9 cellular contexts compared by ENCODE assay signal in genomic region chr1:22428672-22429071, GRCh38. TPM values are rescaled to one million over a fixed set of nuclear protein-coding genes. Genes with fewer than 3 reads are reported as not detected.
DNase-seq lines count a peak whose midpoint lies in the region; ATAC-seq, FAIRE-seq and TF ChIP-seq lines count a peak whose summit lies in the region.
"Had no signal": no experiment of that assay in that cellular context is flagged by ENCODE, and none has a peak within 500 bp of the region (broad histone marks: within the 10 kb centered on the region; RNA-seq: fewer than 3 reads in every experiment).

No MANE protein-coding gene starts in this region.

- H3K4me3 ChIP-seq in Panc1 (ENCODE audit: low read depth in 2 of 2, low read length in 2 of 2) (peak overlapping the region; percentile 59 to 94), cardiac fibroblast (replicated peaks in 1 of 2; ENCODE audit: low read depth in 2 of 2, low read length in 2 of 2) (peak overlapping the region; percentile 13 to 59), HepG2 (replicated peaks in 1 of 3; ENCODE audit: insufficient read depth in 1 of 3, low read depth in 2 of 3, low read length in 3 of 3) (peak overlapping the region; percentile 62 to 68 (median 65); a peak in 5 of 6 replicates)
- H3K4me3 ChIP-seq: lung had no signal

- no peaks in the 10 kb centered on the region for H4K20me1 ChIP-seq in HepG2 (ENCODE audit: insufficient read depth, low read length)

- 10% methylated on average over 5 of the region's 5 CpGs for WGBS in HepG2 (ENCODE audit: low lambda C conversion rate)

- TF ChIP-seq CTCF in Panc1 (IDR thresholded peaks at IDR 0.05) (no peak), cardiac fibroblast (IDR thresholded peaks at IDR 0.05; ENCODE audit: low read depth, low read length) (no peak), HepG2 (CRISPR knock-in tag; IDR thresholded peaks at IDR 0.05) (no peak)

- H3K36me3 ChIP-seq in Panc1 (ENCODE audit: control insufficient read depth, insufficient read depth, low read length) (no peaks in the 10 kb centered on the region), HepG2 (replicated peaks in 1 of 2; ENCODE audit: control insufficient read depth in 1 of 2, insufficient read depth in 2 of 2, low read length in 2 of 2) (no peaks in the 10 kb centered on the region)

- intact Hi-C loops in Panc1 (cut with micrococcal nuclease; ENCODE audit: unreplicated experiment), result no loop called here
- intact Hi-C loops in HepG2 (cut with micrococcal nuclease; ENCODE audit: unreplicated experiment), result loop anchor here (2.0 kb wide), 1 partner anchor 24 kb away; no protein-coding TSS in a partner anchor

- POLR2A ChIA-PET in Panc1 (lab: Charles Lee) (interaction anchor here (0.6 kb wide), 1 partner anchor 320 kb away, joined by 7 read pairs; no protein-coding TSS in a partner anchor), HepG2 (lab: Yijun Ruan, JAX) (no interaction called here)

- ATAC-seq in Panc1 (peak; percentile 96), HepG2 (peak; percentile 82), GM18519 (IDR thresholded peaks at IDR 0.05; ENCODE audit: low FRiP score, unreplicated experiment) (no peak)

- peak overlapping the region; percentile 74 for H2AFZ ChIP-seq in HepG2 (ENCODE audit: low read length)

- TF ChIP-seq RAD21 in HepG2 (CRISPR knock-in tag; IDR thresholded peaks at IDR 0.05), result no peak

- CTCF ChIA-PET in Panc1 (lab: Charles Lee), result no interaction called here
- CTCF ChIA-PET in HepG2 (lab: Yijun Ruan, JAX; ENCODE audit: low intra/inter-chr PET ratio, low total read pairs), result no interaction called here

- peak overlapping the region; percentile 69 for H3K4me2 ChIP-seq in HepG2 (ENCODE audit: low read depth, low read length)

- no peaks in the 10 kb centered on the region for H3K4me1 ChIP-seq in Panc1 (ENCODE audit: control insufficient read depth, insufficient read depth, low read length)
- no peaks in the 10 kb centered on the region for H3K4me1 ChIP-seq in HepG2 (ENCODE audit: insufficient read depth, low read length)

- no peaks in the 10 kb centered on the region for H3K27me3 ChIP-seq in Panc1 (ENCODE audit: control insufficient read depth, insufficient read depth, low read length)
- no peaks in the 10 kb centered on the region for H3K27me3 ChIP-seq in HepG2 (ENCODE audit: control insufficient read depth in 1 of 2, insufficient read depth in 2 of 2, low read length in 2 of 2)

- no peaks in the 10 kb centered on the region for H3K79me2 ChIP-seq in HepG2 (ENCODE audit: insufficient read depth, low read length)

- no TSS peak for BruUV-seq in Panc1 (replicated peaks; lab: Mats Ljungman, UMichigan)
- BruUV-seq in HepG2 (replicated peaks; lab: Mats Ljungman, UMichigan), result no TSS peak

- H3K9ac ChIP-seq in HepG2 (ENCODE audit: insufficient read depth, low read depth, low read length), result peak overlapping the region; percentile 47

- no peak for TF ChIP-seq POLR2A in HepG2 (IDR thresholded peaks at IDR 0.05; ENCODE audit: insufficient read depth in 1 of 2, low read depth in 2 of 2, low read length in 2 of 2)

- no peak for TF ChIP-seq EP300 in HepG2 (IDR thresholded peaks at IDR 0.05; ENCODE audit: low read depth in 2 of 2, low read length in 2 of 2)
- TF ChIP-seq EP300 in HepG2 (CRISPR knock-in tag; IDR thresholded peaks at IDR 0.05; ENCODE audit: borderline replicate concordance), result no peak

- in situ Hi-C loops in Panc1 (cut with HindIII; ENCODE audit: low pct_unique_long_range_greater_than_20kb, low sequenced_read_pairs) (no loop called here), HepG2 (cut with HindIII; ENCODE audit: extremely low pct_ligation_motif_present, low pct_unique_long_range_greater_than_20kb) (no loop called here)

- no peaks in the 10 kb centered on the region for H3K9me3 ChIP-seq in Panc1 (ENCODE audit: control insufficient read depth, insufficient read depth, low read depth, low read length)
- no peaks in the 10 kb centered on the region for H3K9me3 ChIP-seq in HepG2 (ENCODE audit: low read length)

- peak overlapping the region; percentile 78 for H3K27ac ChIP-seq in Panc1 (ENCODE audit: low read length)
- H3K27ac ChIP-seq in HepG2 (ENCODE audit: extremely low read length, insufficient read depth, low read length), result no peak overlapping the region

- FAIRE-seq in GM19239 (lab: Jason Lieb, UNC) (peak; percentile 91), HepG2 (lab: Jason Lieb, UNC) (peak; percentile 61)

- DNase-seq in AG08396 (ENCODE audit: low spot score) (peak; percentile 43), GM19239 (ENCODE audit: insufficient read length, low spot score) (peak; percentile 27), Panc1 (ENCODE audit: low read depth, low spot score) (no peak), cardiac fibroblast (ENCODE audit: low read depth in 2 of 2) (peak; percentile 69 to 84), HepG2 (ENCODE audit: low spot score) (peak; percentile 75), ecto neural progenitor cell (ENCODE audit: low spot score) (no peak), C1 segment of cervical spinal cord (lab: John Stamatoyannopoulos, UW) (no peak)

TF ChIP-seq in HepG2, 621 proteins besides CTCF, POLR2A, EP300 and RAD21 (continues in another document):
- peak; percentile 37; the same call in 1 of the 2 replicates for TF ChIP-seq SIN3A (IDR thresholded peaks at IDR 0.05; ENCODE audit: borderline replicate concordance, low read depth, low read length)
- TF ChIP-seq POLR2G (IDR thresholded peaks at IDR 0.05; ENCODE audit: low read depth, low read length), result no peak
- TF ChIP-seq PBX2 (CRISPR knock-in tag; IDR thresholded peaks at IDR 0.05), result no peak
- TF ChIP-seq KMT2B (CRISPR knock-in tag; IDR thresholded peaks at IDR 0.05), result no peak
- TF ChIP-seq RXRA (CRISPR knock-in tag; IDR thresholded peaks at IDR 0.05), result no peak
- peak; percentile 71 for TF ChIP-seq SAP130 (CRISPR knock-in tag; IDR thresholded peaks at IDR 0.05; ENCODE audit: low read depth)

RNA-seq across cellular contexts. Expression of gene ZBTB40, which starts 23.0 kb away (rescaled TPM):
- total RNA-seq in Panc1 (2021; ENCODE audit: unreplicated experiment) (24.3 TPM), HepG2 (2016; rRNA removed; fragmentation: Illumina TruSeq; extraction: Trizol) (14.7 and 16.5 TPM in 2 replicates)
- 12.8 TPM for polyA plus RNA-seq in Panc1 (2012; ENCODE audit: insufficient read length)
- 19.7 and 21.4 TPM in 2 replicates for total RNA-seq in HepG2 (2016; cell fraction: cytosol; rRNA removed; fragmentation: Illumina TruSeq; extraction: Trizol; ENCODE audit: low read depth)
- total RNA-seq in HepG2 (2016; cell fraction: insoluble cytoplasmic fraction; rRNA removed; fragmentation: Illumina TruSeq; extraction: Trizol), result 12.3 and 15.2 TPM in 2 replicates
- 9.5 and 11.9 TPM in 2 replicates for total RNA-seq in HepG2 (2016; cell fraction: membrane; rRNA removed; fragmentation: Illumina TruSeq; extraction: Trizol)
- 27.6 and 28.2 TPM in 2 replicates for total RNA-seq in HepG2 (2016; cell fraction: nucleus; rRNA removed; fragmentation: Illumina TruSeq; extraction: Trizol)
- 8.8 and 10.5 TPM in 2 replicates for polyA plus RNA-seq in HepG2 (2011; rRNA removed)
- polyA plus RNA-seq in HepG2 (2011; cell fraction: cytosol; rRNA removed), result 2.8 and 2.9 TPM in 2 replicates
- polyA plus RNA-seq in HepG2 (2011; cell fraction: nucleus; rRNA removed), result 58.3 and 61.4 TPM in 2 replicates
- 9.2 and 10.4 TPM in 2 replicates for polyA plus RNA-seq in HepG2 (2012)
- polyA plus RNA-seq in HepG2 (2016; cell fraction: cytosol; fragmentation: Illumina TruSeq; extraction: Trizol; ENCODE audit: low read depth), result 0.26 and 0.31 TPM in 2 replicates
- polyA plus RNA-seq in HepG2 (2016; cell fraction: insoluble cytoplasmic fraction; fragmentation: Illumina TruSeq; extraction: Trizol; ENCODE audit: low read depth), result 4.9 and 6.4 TPM in 2 replicates
- polyA plus RNA-seq in HepG2 (2016; cell fraction: membrane; fragmentation: Illumina TruSeq; extraction: Trizol; ENCODE audit: low read depth), result 0.66 TPM in 2 replicates
- 40.6 and 43.4 TPM in 2 replicates for polyA plus RNA-seq in HepG2 (2016; cell fraction: nucleus; fragmentation: Illumina TruSeq; extraction: Trizol; ENCODE audit: insufficient read depth, low read depth)
- polyA minus RNA-seq in HepG2 (2011; rRNA and poly(A)+ RNA removed; ENCODE audit: low replicate concordance), result 16.1 and 26.2 TPM in 2 replicates
- polyA minus RNA-seq in HepG2 (2011; cell fraction: cytosol; rRNA and poly(A)+ RNA removed), result 5.2 and 5.8 TPM in 2 replicates
- polyA minus RNA-seq in HepG2 (2011; cell fraction: nucleus; rRNA and poly(A)+ RNA removed), result 25.9 and 28.1 TPM in 2 replicates

Comparison
In these comparisons a context has a peak if more than half of its experiments do, and no peak if none do; other contexts are left out.
1. DNase-seq: peak in AG08396 (single experiment), GM19239 (single experiment), cardiac fibroblast (2 of 2) and HepG2 (single experiment); none in Panc1 (single experiment), ecto neural progenitor cell (single experiment) and C1 segment of cervical spinal cord (0 of 14).
2. Peak in every context shown above with its lines, with median percentiles within 50 percentile points of each other: H3K4me3 ChIP-seq.